8 cellular contexts compared by ENCODE assay signal in genomic region chr13:32537580-32538233, GRCh38. TPM values are rescaled to one million over a fixed set of nuclear protein-coding genes. Genes with fewer than 3 reads are reported as not detected.
DNase-seq lines count a peak whose midpoint lies in the region; ATAC-seq and TF ChIP-seq lines count a peak whose summit lies in the region.

No MANE protein-coding gene starts in this region.

- peak; percentile 33 for DNase-seq in BE2C
- DNase-seq in LNCaP clone FGC (ENCODE audit: low read depth) = no peak
- DNase-seq in activated T-helper 1 cell treated with anti-CD3 and anti-CD28 coated beads, Interleukin-2, amount 50 U/mL, for 16 hours (ENCODE audit: low read depth in 1 of 2, low spot score in 1 of 2) = peak; percentile 17 to 18
- DNase-seq in glutamatergic neuron = peak; percentile 49
- peak; percentile 39 to 60 for DNase-seq in psoas muscle
- no peak for DNase-seq in effector CD8-positive, alpha-beta T cell (lab: John Stamatoyannopoulos, UW)
- no peak for DNase-seq in globus pallidus (ENCODE audit: low spot score)
- DNase-seq in NCI-H446 treated with DMSO at 0.1 percent for 48 hours (lab: John Stamatoyannopoulos, UW) = no peak

- peaks cover 8% of the 10 kb centered on the region for H3K9me3 Mint-ChIP-seq in glutamatergic neuron (ENCODE audit: unreplicated experiment)

- H3K4me3 ChIP-seq in BE2C (ENCODE audit: low read depth, low read length) = peak overlapping the region; percentile 93
- peak overlapping the region; percentile 62 for H3K4me3 ChIP-seq in LNCaP clone FGC (ENCODE audit: low read depth, low read length)
- H3K4me3 ChIP-seq in psoas muscle = peak overlapping the region; percentile 83

- peaks cover 15% of the 10 kb centered on the region for H3K4me1 Mint-ChIP-seq in glutamatergic neuron (ENCODE audit: low read depth, unreplicated experiment)

- peak overlapping the region; percentile 98 for H3K4me3 Mint-ChIP-seq in glutamatergic neuron (ENCODE audit: unreplicated experiment)

- peaks cover 3% of the 10 kb centered on the region for H3K27me3 Mint-ChIP-seq in glutamatergic neuron (ENCODE audit: unreplicated experiment)

- H3K36me3 ChIP-seq in BE2C = peaks cover 24% of the 10 kb centered on the region
- peaks cover 0 to 17% of the 10 kb centered on the region in 2 donors for H3K36me3 ChIP-seq in psoas muscle (ENCODE audit: insufficient read depth in 1 of 2, low read depth in 1 of 2)

- H3K36me3 Mint-ChIP-seq in glutamatergic neuron (ENCODE audit: unreplicated experiment) = no peaks in the 10 kb centered on the region

- H3K4me1 ChIP-seq in BE2C (no peaks in the 10 kb centered on the region; the same call in 1 of the 2 replicates), psoas muscle (peaks cover 38% of the 10 kb centered on the region)

- WGBS in psoas muscle, 3 donors = 20 to 23% (median 23%) methylated on average over 24 to 25 of the region's 25 CpGs

- H3K27ac Mint-ChIP-seq in glutamatergic neuron (ENCODE audit: unreplicated experiment) = peak overlapping the region; percentile 98

- H3K9me3 ChIP-seq in BE2C (no peaks in the 10 kb centered on the region), psoas muscle (no peaks in the 10 kb centered on the region)

- peak overlapping the region; percentile 94 for H3K27ac ChIP-seq in psoas muscle

- no peak for TF ChIP-seq CTCF in BE2C (IDR thresholded peaks at IDR 0.05; ENCODE audit: low read depth, low read length)
- no peak for TF ChIP-seq CTCF in LNCaP clone FGC (IDR thresholded peaks at IDR 0.05; ENCODE audit: control insufficient read depth, extremely low read depth, insufficient read depth)
- TF ChIP-seq CTCF in glutamatergic neuron (IDR thresholded peaks at IDR 0.05; ENCODE audit: partially characterized antibody, unreplicated experiment) = no peak
- no peak for TF ChIP-seq CTCF in psoas muscle (IDR thresholded peaks at IDR 0.05)

- H3K27me3 ChIP-seq in BE2C = no peaks in the 10 kb centered on the region
- no peaks in the 10 kb centered on the region for H3K27me3 ChIP-seq in psoas muscle (ENCODE audit: insufficient read depth in 3 of 3, low read length in 2 of 3)

- intact Hi-C loops in psoas muscle (cut with DNase I) = loop anchor here (5.0 to 10.0 kb wide), 2 partner anchors 110 to 113 kb away; partner anchors contain the start of gene N4BP2L1 (in 2 of the 2)

- peak; percentile 7 to 31 (median 28) for ATAC-seq in psoas muscle

RNA-seq across cellular contexts. Expression of gene N4BP2L2, which starts 0.9 kb away (rescaled TPM):
- polyA plus RNA-seq in BE2C (2012; ENCODE audit: insufficient read depth, insufficient read length, low read depth) = 44.5 TPM
- 129 TPM for total RNA-seq in glutamatergic neuron (ENCODE audit: unreplicated experiment)
- total RNA-seq in psoas muscle = 100 to 1,000 TPM; 102 to 153 (median 132) TPM
- polyA plus RNA-seq in psoas muscle = 10 to 100 TPM; 23.6 to 77.3 (median 48.5) TPM

RNA-seq across cellular contexts. Expression of gene PDS5B, which starts 48.5 kb away (rescaled TPM):
- polyA plus RNA-seq in BE2C (2012; ENCODE audit: insufficient read depth, insufficient read length, low read depth) = 9.2 TPM
- total RNA-seq in glutamatergic neuron (ENCODE audit: unreplicated experiment) (59.2 TPM), psoas muscle (10 to 100 TPM; 18.3 to 28.1 (median 22.1) TPM)
- 1 to 10 TPM; 3.6 to 7.6 (median 4.4) TPM for polyA plus RNA-seq in psoas muscle

Comparison
In these comparisons a context has a peak if more than half of its experiments do, and no peak if none do; other contexts are left out.
1. DNase-seq: peak in BE2C (single experiment), activated T-helper 1 cell treated with anti-CD3 and anti-CD28 coated beads, Interleukin-2, amount 50 U/mL, for 16 hours (2 of 2), glutamatergic neuron (single experiment) and psoas muscle (2 of 2); none in LNCaP clone FGC (single experiment), effector CD8-positive, alpha-beta T cell (single experiment), globus pallidus (single experiment) and NCI-H446 treated with DMSO at 0.1 percent for 48 hours (single experiment).
2. Peak in every context shown above with its lines, with median percentiles within 50 percentile points of each other: H3K4me3 ChIP-seq.